ENCODE assay signal across 8 cellular contexts in the genomic region with DNA sequence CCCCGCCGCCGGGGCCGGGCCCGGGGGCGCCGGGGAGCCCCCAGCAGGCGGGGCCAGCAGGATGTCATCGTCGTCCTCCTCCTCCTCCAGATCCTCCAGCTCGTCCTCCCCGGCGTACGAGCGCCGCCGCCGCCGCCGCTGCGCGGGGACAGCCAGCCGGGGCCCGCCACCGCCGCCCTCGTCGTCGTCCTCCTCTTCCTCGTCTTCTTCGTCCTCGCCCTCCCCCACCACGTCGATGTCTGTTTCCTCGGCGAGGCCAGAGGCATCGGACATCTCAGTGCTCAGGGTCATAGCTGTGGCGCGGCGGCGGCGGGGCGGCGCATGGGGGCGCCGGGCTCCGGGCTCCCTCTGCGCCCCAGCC.
DNase-seq lines count a peak whose midpoint lies in the region; ATAC-seq lines count a peak whose summit lies in the region.

No MANE protein-coding gene starts in this region.

- no peaks in the 10 kb centered on the region for H3K9me3 ChIP-seq in HUES48 (ENCODE audit: control insufficient read depth, insufficient read depth, low read length)

- H3K4me3 ChIP-seq in HUES48 (ENCODE audit: low read depth, low read length): peak overlapping the region; percentile 62; the same call in 1 of the 2 replicates

- H3K36me3 ChIP-seq in HUES48 (ENCODE audit: control insufficient read depth, insufficient read depth, low read length): no peaks in the 10 kb centered on the region

- peaks cover 19% of the 10 kb centered on the region for H3K4me1 Mint-ChIP-seq in activated naive CD8-positive, alpha-beta T cell treated with anti-CD3 and anti-CD28 coated beads, Interleukin-2, amount 50 U/mL, for 24 hours
- H3K4me1 Mint-ChIP-seq in memory B cell: peaks cover 6% of the 10 kb centered on the region

- peaks cover 14% of the 10 kb centered on the region for H3K4me1 ChIP-seq in HUES48 (ENCODE audit: control insufficient read depth, insufficient read depth, low read length)

- peaks cover 9% of the 10 kb centered on the region for H3K9me3 Mint-ChIP-seq in activated naive CD8-positive, alpha-beta T cell treated with anti-CD3 and anti-CD28 coated beads, Interleukin-2, amount 50 U/mL, for 24 hours
- H3K9me3 Mint-ChIP-seq in memory B cell: no peaks in the 10 kb centered on the region

- H3K36me3 Mint-ChIP-seq in activated naive CD8-positive, alpha-beta T cell treated with anti-CD3 and anti-CD28 coated beads, Interleukin-2, amount 50 U/mL, for 24 hours (ENCODE audit: low read depth): peaks cover 3% of the 10 kb centered on the region
- H3K36me3 Mint-ChIP-seq in memory B cell: no peaks in the 10 kb centered on the region

- H3K27me3 ChIP-seq in HUES48 (ENCODE audit: control insufficient read depth, insufficient read depth, low read length): peaks cover 95% of the 10 kb centered on the region

- no peak overlapping the region for H3K9ac ChIP-seq in HUES48 (ENCODE audit: low read depth, low read length)

- peak; percentile 34 for DNase-seq in NCI-H2171 treated with DMSO at 0.1 percent for 48 hours (lab: John Stamatoyannopoulos, UW)
- DNase-seq in NCI-H2171 (lab: John Stamatoyannopoulos, UW): no peak
- peak; percentile 32 for DNase-seq in activated naive CD8-positive, alpha-beta T cell treated with anti-CD3 and anti-CD28 coated beads, Interleukin-2, amount 50 U/mL, for 24 hours
- DNase-seq in memory B cell (ENCODE audit: low spot score in 2 of 2): peak in 1 of 2 donors; percentile 48
- no peak for DNase-seq in NCI-H187 treated with DMSO at 0.1 percent for 48 hours (lab: John Stamatoyannopoulos, UW)
- DNase-seq in kidney glomerular epithelial cell (lab: John Stamatoyannopoulos, UW): no peak

- no peak overlapping the region for H3K27ac Mint-ChIP-seq in activated naive CD8-positive, alpha-beta T cell treated with anti-CD3 and anti-CD28 coated beads, Interleukin-2, amount 50 U/mL, for 24 hours
- peak overlapping the region; percentile 72 for H3K27ac Mint-ChIP-seq in memory B cell

- peaks cover 84% of the 10 kb centered on the region for H3K27me3 Mint-ChIP-seq in activated naive CD8-positive, alpha-beta T cell treated with anti-CD3 and anti-CD28 coated beads, Interleukin-2, amount 50 U/mL, for 24 hours
- peaks cover 22% of the 10 kb centered on the region for H3K27me3 Mint-ChIP-seq in memory B cell

- ATAC-seq in activated naive CD8-positive, alpha-beta T cell treated with anti-CD3 and anti-CD28 coated beads, Interleukin-2, amount 50 U/mL, for 24 hours: no peak
- ATAC-seq in memory B cell (ENCODE audit: low read depth): peak; percentile 7
- ATAC-seq in GM21447 (IDR thresholded peaks at IDR 0.05; ENCODE audit: unreplicated experiment): no peak

- H3K4me3 Mint-ChIP-seq in activated naive CD8-positive, alpha-beta T cell treated with anti-CD3 and anti-CD28 coated beads, Interleukin-2, amount 50 U/mL, for 24 hours: peak overlapping the region; percentile 74
- H3K4me3 Mint-ChIP-seq in memory B cell: peak overlapping the region; percentile 75

- H3K27ac ChIP-seq in HUES48 (ENCODE audit: low read depth, low read length): no peak overlapping the region

Comparison
In these comparisons a context has a peak if more than half of its experiments do, and no peak if none do; other contexts are left out.
1. DNase-seq: peak in NCI-H2171 treated with DMSO at 0.1 percent for 48 hours (single experiment) and activated naive CD8-positive, alpha-beta T cell treated with anti-CD3 and anti-CD28 coated beads, Interleukin-2, amount 50 U/mL, for 24 hours (single experiment); none in NCI-H2171 (single experiment), NCI-H187 treated with DMSO at 0.1 percent for 48 hours (single experiment) and kidney glomerular epithelial cell (single experiment).